In genomic region chr7:149422065-149422913, GRCh38 we compare ENCODE assay signal across 8 cellular contexts. TPM values are rescaled to one million over a fixed set of nuclear protein-coding genes. Genes with fewer than 3 reads are reported as not detected.
DNase-seq lines count a peak whose midpoint lies in the region; ATAC-seq and TF ChIP-seq lines count a peak whose summit lies in the region.

No MANE protein-coding gene starts in this region.

- POLR2A ChIA-PET in activated B cell treated with CpG ODN at 0.5 μM for 24 hours (lab: Charles Lee), result interaction anchor here (0.6 to 2.1 kb wide), 13 partner anchors 9 to 1727 kb away, joined by 3 to 13 read pairs (median 3); partner anchors contain the start of genes ZNF282, ZNF777, ZNF783 and ZNF862

- no peaks in the 10 kb centered on the region for H3K27me3 Mint-ChIP-seq in activated B cell treated with CpG ODN at 0.5 μM for 24 hours

- ATAC-seq in GM18508 (IDR thresholded peaks at IDR 0.05; ENCODE audit: insufficient read depth, unreplicated experiment), result peak; percentile 57
- peak; percentile 96 for ATAC-seq in HG02970 (IDR thresholded peaks at IDR 0.05; ENCODE audit: low FRiP score, unreplicated experiment)
- peak; percentile 98 for ATAC-seq in activated B cell treated with CpG ODN at 0.5 μM for 24 hours (ENCODE audit: low read depth)
- ATAC-seq in left colon, result peak; percentile 97

- intact Hi-C loops in activated B cell treated with CpG ODN at 0.5 μM for 24 hours (cut with micrococcal nuclease) (loop anchor here (1.0 to 10.0 kb wide), 15 partner anchors 38 to 453 kb away; partner anchors contain the start of genes ATP6V0E2, ZNF212, ZNF282 and ZNF398), left colon (cut with DNase I, micrococcal nuclease) (no loop called here)

- H3K27me3 ChIP-seq in ACC112 (ENCODE audit: insufficient read depth, low read length), result peaks cover 15% of the 10 kb centered on the region; the same call in 1 of the 2 replicates

- H3K9me3 Mint-ChIP-seq in activated B cell treated with CpG ODN at 0.5 μM for 24 hours, result no peaks in the 10 kb centered on the region

- no peak overlapping the region for H3K27ac ChIP-seq in ACC112 (ENCODE audit: low read depth, low read length)

- peak overlapping the region; percentile 74 for H2AFZ ChIP-seq in ACC112 (ENCODE audit: low read length, unreplicated experiment)

- CTCF ChIA-PET in activated B cell treated with CpG ODN at 0.5 μM for 24 hours (lab: Charles Lee), result interaction anchor here (0.7 to 3.4 kb wide), 10 partner anchors 17 to 320 kb away, joined by 3 to 22 read pairs (median 4); partner anchors contain the start of genes ZNF282, ZNF777 and ZNF783

- DNase-seq in NCI-H2029 (lab: John Stamatoyannopoulos, UW) (peak; percentile 82), activated B cell treated with CpG ODN at 0.5 μM for 24 hours (peak; percentile 79), cerebellar cortex (ENCODE audit: low spot score) (peak; percentile 69), left colon (peak; percentile 47 to 75)
- peak; percentile 58 to 74 for DNase-seq in stimulated activated CD4-positive, alpha-beta T cell treated with anti-CD3 and anti-CD28 coated beads, Interleukin-2, amount 100 ng/mL, for 48 hours

- H3K4me1 ChIP-seq in ACC112 (ENCODE audit: control insufficient read depth, insufficient read depth, low read length, unreplicated experiment), result no peaks in the 10 kb centered on the region

- no peaks in the 10 kb centered on the region for H3K36me3 ChIP-seq in ACC112 (ENCODE audit: insufficient read depth, low read length)

- H3K36me3 Mint-ChIP-seq in activated B cell treated with CpG ODN at 0.5 μM for 24 hours (ENCODE audit: low read depth), result no peaks in the 10 kb centered on the region

- H3K4me3 ChIP-seq in ACC112 (ENCODE audit: low read depth, low read length), result peak overlapping the region; percentile 67

- peaks cover 8% of the 10 kb centered on the region for H3K4me1 Mint-ChIP-seq in activated B cell treated with CpG ODN at 0.5 μM for 24 hours

- TF ChIP-seq CTCF in activated B cell treated with CpG ODN at 0.5 μM for 24 hours (IDR thresholded peaks at IDR 0.05), result no peak

- H3K4me3 Mint-ChIP-seq in activated B cell treated with CpG ODN at 0.5 μM for 24 hours, result peak overlapping the region; percentile 84

- peak overlapping the region; percentile 74 for H3K27ac Mint-ChIP-seq in activated B cell treated with CpG ODN at 0.5 μM for 24 hours

- H3K79me2 ChIP-seq in ACC112 (ENCODE audit: control insufficient read depth, insufficient read depth, low read length, unreplicated experiment), result no peaks in the 10 kb centered on the region

RNA-seq across cellular contexts. Expression of gene ZNF777, which starts 38.6 kb away (rescaled TPM):
- total RNA-seq in activated B cell treated with CpG ODN at 0.5 μM for 24 hours, result 14.0 and 16.2 TPM in 2 replicates
- 10 to 100 TPM in 1 of 2 donors, 1 to 10 TPM in 1; 10.0 to 10.3 TPM for total RNA-seq in left colon
